In genomic region chr11:10307411-10308207, GRCh38 we compare ENCODE assay signal across 8 cellular contexts.
DNase-seq lines count a peak whose midpoint lies in the region; ATAC-seq and TF ChIP-seq lines count a peak whose summit lies in the region.

No MANE protein-coding gene starts in this region.

- H3K4me3 ChIP-seq in choroid plexus epithelial cell (ENCODE audit: low read depth, low read length) = peak overlapping the region; percentile 98

- TF ChIP-seq CTCF in GM13977 (IDR thresholded peaks at IDR 0.05; ENCODE audit: extremely low read depth, insufficient read depth, missing control alignments) (peak; percentile 96), choroid plexus epithelial cell (conservative IDR thresholded peaks at IDR 0.05; ENCODE audit: low read depth, low read length) (peak; percentile 84)

- DNase-seq in 8988T = peak; percentile 89
- DNase-seq in GM13977 (ENCODE audit: low spot score) = peak; percentile 84
- DNase-seq in NCI-H2227 (lab: John Stamatoyannopoulos, UW; ENCODE audit: unreplicated experiment) = peak; percentile 84
- DNase-seq in activated CD4-positive, alpha-beta T cell treated with anti-CD3 and anti-CD28 coated beads for 24 hours (ENCODE audit: low read depth in 2 of 2) = peak; percentile 72 to 76
- DNase-seq in choroid plexus epithelial cell (ENCODE audit: low read depth) = peak; percentile 94
- peak; percentile 91 for DNase-seq in left kidney (ENCODE audit: low read depth, low spot score)
- DNase-seq in stimulated activated CD4-positive, alpha-beta T cell treated with anti-CD3 and anti-CD28 coated beads, Interleukin-1b, Interleukin-23, amount 100 ng/mL, for 48 hours = peak; percentile 87

- in situ Hi-C loops in GM13977 (cut with MboI; ENCODE audit: low pct_unique_long_range_greater_than_20kb, low sequenced_read_pairs, unreplicated experiment) = loop anchor here (25.0 kb wide), 2 partner anchors 320 to 445 kb away; no protein-coding TSS in a partner anchor

- ATAC-seq in HG02943 (IDR thresholded peaks at IDR 0.05; ENCODE audit: low read depth, unreplicated experiment) = peak; percentile 61

Comparison
In these comparisons a context has a peak if more than half of its experiments do, and no peak if none do; other contexts are left out.
1. Peak in every context shown above with its lines: DNase-seq, ATAC-seq and H3K4me3 ChIP-seq.